14 cellular contexts compared by ENCODE assay signal in genomic region chr3:125957020-125957419, GRCh38. TPM values are rescaled to one million over a fixed set of nuclear protein-coding genes. Genes with fewer than 3 reads are reported as not detected.
"Had no signal": no experiment of that assay in that cellular context is flagged by ENCODE, and none has a peak within 500 bp of the region (broad histone marks: within the 10 kb centered on the region; RNA-seq: fewer than 3 reads in every experiment).

No MANE protein-coding gene starts in this region.

RNA-seq across cellular contexts. Expression of gene ROPN1B, which starts 12.0 kb away (rescaled TPM):
- total RNA-seq: activated B cell treated with CpG ODN at 0.5 μM for 24 hours; activated CD4-positive, alpha-beta memory T cell treated with anti-CD3 and anti-CD28 coated beads for 36 hours; activated CD4-positive, alpha-beta memory T cell treated with anti-CD3 and anti-CD28 coated beads, Interleukin-2, amount 10 ng/mL, durations not matched to agents 7 days and 5 days; activated CD4-positive, alpha-beta T cell treated with anti-CD3 and anti-CD28 coated beads for 36 hours; activated CD4-positive, alpha-beta T cell treated with anti-CD3 and anti-CD28 coated beads, Interleukin-2, amount 10 ng/mL, durations not matched to agents 24 days and 14 days; activated CD4-positive, alpha-beta T cell treated with anti-CD3 and anti-CD28 coated beads, Interleukin-2, amount 10 ng/mL, durations not matched to agents 7 days and 5 days; activated CD8-positive, alpha-beta memory T cell treated with anti-CD3 and anti-CD28 coated beads for 36 hours; activated CD8-positive, alpha-beta memory T cell treated with anti-CD3 and anti-CD28 coated beads, Interleukin-2, amount 10 ng/mL, durations not matched to agents 7 days and 5 days; activated CD8-positive, alpha-beta T cell treated with anti-CD3 and anti-CD28 coated beads for 36 hours; activated CD8-positive, alpha-beta T cell treated with anti-CD3 and anti-CD28 coated beads, Interleukin-2, amount 10 ng/mL, durations not matched to agents 7 days and 5 days; T-cell; T-helper 1 cell treated with Interleukin-12 subunit alpha and Interleukin-12 subunit beta and Interleukin-4 antibody, amounts not matched to agents 30 ng/mL and 1 ng/mL, for 36 hours; T-helper 17 cell; T-helper 2 cell treated with Interferon-gamma antibody and Interleukin-4, amounts not matched to agents 100 ng/mL and 5 ng/mL, for 36 hours had no signal
